Comparison of ENCODE assay signal across 8 cellular contexts in the genomic region with DNA sequence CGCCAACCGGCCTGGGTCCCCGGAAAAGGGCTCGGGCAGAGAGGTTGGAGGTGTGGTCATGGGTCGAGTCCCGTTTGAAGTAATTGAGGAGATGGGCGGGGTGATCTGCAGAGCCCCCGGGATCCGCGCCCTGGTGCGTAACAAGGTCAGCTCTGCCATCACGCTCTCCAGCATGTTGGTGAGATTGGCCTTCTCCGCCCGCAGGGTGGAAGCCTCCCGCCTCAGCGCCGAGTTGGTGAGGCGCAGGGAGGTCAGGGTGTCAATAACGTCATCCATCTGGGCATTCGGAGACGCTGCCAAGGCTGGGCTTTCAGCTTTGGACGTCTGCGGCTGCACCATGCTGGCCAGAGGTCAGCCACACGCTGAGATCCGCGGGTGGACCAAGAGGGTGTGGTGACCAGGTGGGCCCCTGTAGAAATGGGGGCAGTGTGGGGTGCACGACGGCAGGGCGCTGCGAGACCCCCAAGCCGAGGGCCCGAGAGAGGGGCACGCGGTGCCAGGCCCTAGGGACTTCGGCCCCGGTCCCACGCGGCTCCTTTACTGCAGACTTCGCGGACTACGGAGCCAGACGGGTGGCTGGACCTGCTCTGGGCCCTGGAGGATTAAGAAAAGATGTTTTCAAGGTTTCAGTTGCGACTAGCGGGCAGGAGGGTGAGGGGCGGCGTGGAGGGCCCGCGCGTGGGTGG. TPM values are rescaled to one million over a fixed set of nuclear protein-coding genes. Genes with fewer than 3 reads are reported as not detected.
DNase-seq lines count a peak whose midpoint lies in the region; FAIRE-seq and TF ChIP-seq lines count a peak whose summit lies in the region.

No MANE protein-coding gene starts in this region.

- DNase-seq in BJ (ENCODE audit: low read depth) (no peak), brain microvascular endothelial cell (no peak), kidney (peak; percentile 81), stomach (no peak), HK-2 (ENCODE audit: unreplicated experiment) (no peak), GM20000 (ENCODE audit: low spot score) (no peak)
- no peak for DNase-seq in NK-92 treated with Interleukin-12 subunit alpha and Interleukin-12 subunit beta, amount 100 ng/mL, for 24 hours (lab: John Stamatoyannopoulos, UW)

- intact Hi-C loops in kidney (cut with DNase I) = no loop called here
- intact Hi-C loops in stomach (cut with DNase I; ENCODE audit: low total_unique reads) = no loop called here

- H3K27ac ChIP-seq in HUES6 (ENCODE audit: low read depth, low read length) (no peak overlapping the region), brain microvascular endothelial cell (peak overlapping the region; percentile 77), kidney (ENCODE audit: low read depth in 2 of 2, low read length in 2 of 2) (peak overlapping the region; percentile 52 to 56), stomach (peak overlapping the region; percentile 78 to 95 (median 90))

- H3K27me3 ChIP-seq in BJ (ENCODE audit: control insufficient read depth, insufficient read depth, low read length) = no peaks in the 10 kb centered on the region
- no peaks in the 10 kb centered on the region for H3K27me3 ChIP-seq in HUES6 (ENCODE audit: control insufficient read depth, insufficient read depth, low read length)
- no peaks in the 10 kb centered on the region for H3K27me3 ChIP-seq in brain microvascular endothelial cell (replicated peaks)
- no peaks in the 10 kb centered on the region for H3K27me3 ChIP-seq in stomach

- CTCF ChIA-PET in BJ (lab: Yijun Ruan, JAX) = no interaction called here

- in situ Hi-C loops in brain microvascular endothelial cell (cut with HindIII; ENCODE audit: low pct_ligation_motif_present, low sequenced_read_pairs) = no loop called here

- peaks cover 7% of the 10 kb centered on the region; the same call in 1 of the 2 replicates for H3K4me1 ChIP-seq in HUES6 (ENCODE audit: control insufficient read depth, insufficient read depth, low read length)
- H3K4me1 ChIP-seq in kidney (ENCODE audit: control insufficient read depth in 1 of 2, insufficient read depth in 1 of 2, low read depth in 1 of 2, low read length in 2 of 2) = peaks cover 0 to 12% of the 10 kb centered on the region in 2 donors
- H3K4me1 ChIP-seq in stomach = peaks cover 14 to 58% (median 35%) of the 10 kb centered on the region in 4 donors

- POLR2A ChIA-PET in BJ (lab: Charles Lee) = no interaction called here

- TF ChIP-seq POLR2A in stomach (IDR thresholded peaks at IDR 0.05) = no peak

- no peak for TF ChIP-seq EP300 in stomach (IDR thresholded peaks at IDR 0.05)

- H3K9me3 ChIP-seq in HUES6 (ENCODE audit: control insufficient read depth, insufficient read depth, low read depth, low read length) = peaks cover 18% of the 10 kb centered on the region
- H3K9me3 ChIP-seq in kidney (ENCODE audit: control insufficient read depth in 1 of 2, low read length in 2 of 2) = no peaks in the 10 kb centered on the region
- H3K9me3 ChIP-seq in stomach = peaks cover 0 to 7% (median 0%) of the 10 kb centered on the region in 4 donors

- no peak for FAIRE-seq in kidney (lab: Jason Lieb, UNC)

- H3K9ac ChIP-seq in HUES6 (ENCODE audit: low read length) = peak overlapping the region; percentile 65
- peak overlapping the region; percentile 60 to 64 for H3K9ac ChIP-seq in kidney (ENCODE audit: low read length in 2 of 2)

- WGBS in stomach, 5 donors = 19 to 42% (median 28%) methylated on average over 21 to 49 of the region's 49 CpGs

- H3K4me3 ChIP-seq in BJ (ENCODE audit: low read depth, low read length) (peak overlapping the region; percentile 53), HUES6 (ENCODE audit: low read depth, low read length) (peak overlapping the region; percentile 72), brain microvascular endothelial cell (ENCODE audit: low read depth, low read length) (peak overlapping the region; percentile 60), kidney (ENCODE audit: low read length in 2 of 2) (peak overlapping the region; percentile 68 to 71), stomach (peak overlapping the region; percentile 65 to 90 (median 86))

- no peak for TF ChIP-seq CTCF in BJ (IDR thresholded peaks at IDR 0.05; ENCODE audit: insufficient read depth, low read depth, low read length)
- no peak for TF ChIP-seq CTCF in brain microvascular endothelial cell (IDR thresholded peaks at IDR 0.05; ENCODE audit: low read depth, low read length, missing control alignments)
- TF ChIP-seq CTCF in kidney (IDR thresholded peaks at IDR 0.05; ENCODE audit: borderline replicate concordance, extremely low read depth, insufficient read depth) = no peak
- no peak for TF ChIP-seq CTCF in stomach (IDR thresholded peaks at IDR 0.05)
- TF ChIP-seq CTCF in GM20000 (IDR thresholded peaks at IDR 0.05; ENCODE audit: extremely low read depth, missing control alignments) = no peak

- H3K36me3 ChIP-seq in BJ (ENCODE audit: control insufficient read depth, insufficient read depth, low read length) (peaks cover 9% of the 10 kb centered on the region), HUES6 (ENCODE audit: control insufficient read depth, insufficient read depth, low read length) (peaks cover 21% of the 10 kb centered on the region), brain microvascular endothelial cell (replicated peaks) (no peaks in the 10 kb centered on the region), kidney (ENCODE audit: control insufficient read depth in 1 of 2, insufficient read depth in 2 of 2, low read length in 2 of 2) (no peaks in the 10 kb centered on the region), stomach (peaks cover 0 to 24% (median 11%) of the 10 kb centered on the region in 4 donors)

RNA-seq across cellular contexts. Expression of a gene that starts 0.7 kb away (rescaled TPM):
- polyA plus RNA-seq in BJ (2011; rRNA removed) = 15.1 and 21.5 TPM in 2 replicates
- polyA minus RNA-seq in BJ (2011; rRNA and poly(A)+ RNA removed) = 25.0 and 32.1 TPM in 2 replicates
- 32.5 TPM for total RNA-seq in kidney
- 8.9 TPM for polyA plus RNA-seq in kidney (ENCODE audit: insufficient read depth, low read depth, low replicate concordance)
- total RNA-seq in stomach = 10 to 100 TPM in 4 of 5 donors, 1 to 10 TPM in 1; 5.8 to 25.4 (median 16.9) TPM
- polyA plus RNA-seq in stomach = 1 to 10 TPM; 4.0 to 9.2 (median 8.4) TPM
